ENCODE assay signal across 8 cellular contexts in genomic region chr2:228782281-228782680, GRCh38.
"Had no signal": no experiment of that assay in that cellular context is flagged by ENCODE, and none has a peak within 500 bp of the region (broad histone marks: within the 10 kb centered on the region; RNA-seq: fewer than 3 reads in every experiment).

No MANE protein-coding gene starts in this region.

- FAIRE-seq: G401.6, GM12878, GM12891, GM12892, GM18507, GM19239 had no signal

- ATAC-seq: GM12878 had no signal

- DNase-seq: GDM1, GF-D8 had no signal

- H3K4me3 ChIP-seq: GM12878 had no signal
